11 cellular contexts compared by ENCODE assay signal in genomic region chr5:131671409-131671808, GRCh38. TPM values are rescaled to one million over a fixed set of nuclear protein-coding genes. Genes with fewer than 3 reads are reported as not detected.
A peak's percentile ranks its signal among the peaks of the same experiment; 100 is the strongest.
DNase-seq lines count a peak whose midpoint lies in the region; ATAC-seq lines count a peak whose summit lies in the region.
"Had no signal": no experiment of that assay in that cellular context is flagged by ENCODE, and none has a peak within 500 bp of the region (broad histone marks: within the 10 kb centered on the region; RNA-seq: fewer than 3 reads in every experiment).

No MANE protein-coding gene starts in this region.

- H3K4me1 ChIP-seq in muscle layer of duodenum (ENCODE audit: control insufficient read depth in 1 of 2, insufficient read depth in 2 of 2, low read length in 2 of 2) (peaks cover 6 to 37% of the 10 kb centered on the region in 2 donors), neuronal stem cell (ENCODE audit: control insufficient read depth in 2 of 2, insufficient read depth in 1 of 2, low read depth in 1 of 2, low read length in 2 of 2) (peaks cover 0 to 6% of the 10 kb centered on the region in 2 donors)

- no peak overlapping the region for H2AFZ ChIP-seq in neuronal stem cell (ENCODE audit: low read length)

- H3K79me1 ChIP-seq in neuronal stem cell (ENCODE audit: low read depth, low read length): no peaks in the 10 kb centered on the region

- H3K27me3 ChIP-seq in muscle layer of duodenum (ENCODE audit: low read depth, low read length) (no peaks in the 10 kb centered on the region), neuronal stem cell (ENCODE audit: control insufficient read depth in 3 of 3, insufficient read depth in 3 of 3, low read depth in 1 of 3, low read length in 3 of 3) (no peaks in the 10 kb centered on the region)

- no peak overlapping the region for H3K9ac ChIP-seq in neuronal stem cell (ENCODE audit: low read depth, low read length, poor library complexity)

- H3K4me3 ChIP-seq in muscle layer of duodenum (ENCODE audit: low read depth in 1 of 2, low read length in 2 of 2): no peak overlapping the region
- H3K4me3 ChIP-seq in neuronal stem cell (ENCODE audit: low read length in 2 of 2): no peak overlapping the region

- H3K4ac ChIP-seq in neuronal stem cell (ENCODE audit: low read length): no peak overlapping the region

- H3K36me3 ChIP-seq in muscle layer of duodenum (ENCODE audit: control insufficient read depth in 1 of 2, insufficient read depth in 2 of 2, low read length in 2 of 2) (peaks cover 11 to 16% of the 10 kb centered on the region in 2 donors), neuronal stem cell (replicated peaks in 1 of 2; ENCODE audit: control insufficient read depth in 2 of 2, insufficient read depth in 2 of 2, low read length in 2 of 2) (peaks cover 1 to 81% of the 10 kb centered on the region in 2 donors)

- no peak overlapping the region for H4K91ac ChIP-seq in neuronal stem cell (ENCODE audit: low read depth, low read length, poor library complexity)

- H2AK5ac ChIP-seq in neuronal stem cell (ENCODE audit: low read depth, low read length): no peak overlapping the region

- no peak overlapping the region for H3K14ac ChIP-seq in neuronal stem cell (ENCODE audit: low read length)

- H3K27ac ChIP-seq in angular gyrus (ENCODE audit: low read depth, low read length) (peak overlapping the region; percentile 93), muscle layer of duodenum (ENCODE audit: low read length) (peak overlapping the region; percentile 53), neuronal stem cell (replicated peaks; ENCODE audit: low read length) (no peak overlapping the region)

- peak; percentile 46 for ATAC-seq in GM21576 (IDR thresholded peaks at IDR 0.05; ENCODE audit: unreplicated experiment)
- ATAC-seq in HG02763 (IDR thresholded peaks at IDR 0.05; ENCODE audit: unreplicated experiment): no peak
- ATAC-seq: activated CD4-positive, CD25-positive, alpha-beta regulatory T cell treated with anti-CD3 and anti-CD28 coated beads, Interleukin-2, amount 50 U/mL, for 24 hours had no signal

- DNase-seq in COLO829 (ENCODE audit: low spot score): peak; percentile 2
- no peak for DNase-seq in A172 (ENCODE audit: low spot score)
- no peak for DNase-seq in neuronal stem cell (ENCODE audit: low spot score)
- DNase-seq in activated naive CD4-positive, alpha-beta T cell treated with anti-CD3 and anti-CD28 coated beads, Interleukin-2, amount 50 U/mL, for 16 hours: no peak
- DNase-seq: H9, NCI-H187 had no signal

- no peak overlapping the region for H2BK15ac ChIP-seq in neuronal stem cell (ENCODE audit: low read length)

- H2BK120ac ChIP-seq in neuronal stem cell (ENCODE audit: low read depth, low read length): no peak overlapping the region

- H2BK12ac ChIP-seq in neuronal stem cell (ENCODE audit: low read length): no peak overlapping the region

- H4K8ac ChIP-seq in neuronal stem cell (ENCODE audit: low read depth, low read length): no peak overlapping the region

- H3K18ac ChIP-seq in neuronal stem cell (ENCODE audit: low read length): no peak overlapping the region

- no peak overlapping the region for H3K23ac ChIP-seq in neuronal stem cell (ENCODE audit: low read depth, low read length, poor library complexity)

- H3K9me3 ChIP-seq in muscle layer of duodenum (ENCODE audit: control insufficient read depth in 1 of 2, low read length in 2 of 2) (no peaks in the 10 kb centered on the region), neuronal stem cell (replicated peaks in 1 of 2; ENCODE audit: control insufficient read depth in 2 of 2, insufficient read depth in 1 of 2, low read depth in 1 of 2, low read length in 2 of 2) (no peaks in the 10 kb centered on the region)

- no peak overlapping the region for H3K4me2 ChIP-seq in neuronal stem cell (ENCODE audit: insufficient read depth, low read length, poor library complexity, severe bottlenecking)

- no peak overlapping the region for H2BK5ac ChIP-seq in neuronal stem cell (ENCODE audit: low read length)

RNA-seq across cellular contexts. Expression of gene RAPGEF6, which starts 36.4 kb away (rescaled TPM):
- total RNA-seq in A172 (2014; rRNA removed; shearing (Covaris generic)): 12.2 and 14.1 TPM in 2 replicates
- 5.3 TPM for polyA plus RNA-seq in neuronal stem cell (2013, experiment 1 of 2)
- 5.4 TPM for polyA plus RNA-seq in neuronal stem cell (2013, experiment 2 of 2)
